In the genomic region with DNA sequence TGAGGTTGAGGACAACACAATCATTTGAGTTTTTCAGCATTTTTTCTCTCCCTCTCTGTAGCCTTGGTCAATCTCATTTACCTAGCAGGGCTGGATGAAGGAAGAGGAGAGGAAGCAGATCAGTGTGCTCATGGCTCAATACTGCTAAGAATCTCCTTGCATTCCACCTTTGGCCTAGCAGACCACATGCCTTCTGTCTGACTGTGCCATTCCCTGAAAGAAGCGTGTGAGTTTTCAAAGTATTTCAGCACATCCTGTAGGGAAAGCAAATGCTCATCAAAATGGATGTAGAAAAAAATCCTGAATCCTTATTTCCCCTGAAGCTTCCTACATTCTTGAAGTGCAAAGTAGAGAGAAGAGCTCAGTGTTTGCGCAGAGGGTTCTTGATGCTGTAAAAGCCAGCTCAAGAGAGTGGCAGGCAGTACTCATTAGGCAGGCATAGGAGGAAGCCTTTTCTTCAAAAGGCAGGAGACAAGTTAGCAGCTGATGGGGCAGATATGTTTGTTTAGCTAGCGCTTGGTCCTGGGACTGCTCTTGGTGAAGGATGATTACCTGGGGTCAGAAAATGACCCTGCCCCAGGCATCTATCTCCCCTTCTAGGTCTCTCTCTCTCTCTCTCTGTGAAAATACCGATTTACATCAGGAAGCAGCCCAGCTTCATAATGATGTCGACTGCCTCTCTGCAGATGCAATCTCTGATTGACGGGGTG, we compare ENCODE assay signal across 14 cellular contexts. TPM values are rescaled to one million over a fixed set of nuclear protein-coding genes. Genes with fewer than 3 reads are reported as not detected.
DNase-seq lines count a peak whose midpoint lies in the region; ATAC-seq and TF ChIP-seq lines count a peak whose summit lies in the region.
"Had no signal": no experiment of that assay in that cellular context is flagged by ENCODE, and none has a peak within 500 bp of the region (broad histone marks: within the 10 kb centered on the region; RNA-seq: fewer than 3 reads in every experiment).

No MANE protein-coding gene starts in this region.

- no peak for TF ChIP-seq CTCF in coronary artery (IDR thresholded peaks at IDR 0.05)
- no peak for TF ChIP-seq CTCF in uterus (IDR thresholded peaks at IDR 0.05)

- H3K9me3 ChIP-seq in uterus: no peaks in the 10 kb centered on the region
- H3K9me3 ChIP-seq: esophagus muscularis mucosa, HAP-1 had no signal

- ATAC-seq in HG02610 (IDR thresholded peaks at IDR 0.05; ENCODE audit: unreplicated experiment): no peak
- no peak for ATAC-seq in Right ventricle myocardium superior (ENCODE audit: poor library complexity)
- ATAC-seq: stimulated activated naive CD8-positive, alpha-beta T cell treated with anti-CD3 and anti-CD28 coated beads, Interleukin-15, amount 100 ng/mL, for 72 hours had no signal

- H3K4me3 ChIP-seq in coronary artery (no peak overlapping the region), uterus (no peak overlapping the region)
- H3K4me3 ChIP-seq: esophagus muscularis mucosa, HAP-1 had no signal

- DNase-seq in GM04503 (ENCODE audit: low read depth) (peak; percentile 83), RPMI7951 (ENCODE audit: low read depth) (peak; percentile 67), fibroblast of peridontal ligament (ENCODE audit: extremely low read depth) (peak; percentile 75), renal cortical epithelial cell (ENCODE audit: low read depth) (peak; percentile 98), coronary artery (ENCODE audit: low spot score) (no peak), uterus (no peak), Right ventricle myocardium superior (no peak)
- DNase-seq: activated CD4-positive, alpha-beta T cell treated with anti-CD3 and anti-CD28 coated beads, Interleukin-2, amount 50 U/mL, for 1 hour; midbrain; NCI-H187; stimulated activated naive CD8-positive, alpha-beta T cell treated with anti-CD3 and anti-CD28 coated beads, Interleukin-15, amount 100 ng/mL, for 72 hours had no signal

- H3K27ac ChIP-seq in coronary artery: no peak overlapping the region
- H3K27ac ChIP-seq in uterus: no peak overlapping the region
- H3K27ac ChIP-seq: esophagus muscularis mucosa had no signal

- no peaks in the 10 kb centered on the region for H3K27me3 ChIP-seq in uterus

- H3K4me1 ChIP-seq in uterus: no peaks in the 10 kb centered on the region
- H3K4me1 ChIP-seq: esophagus muscularis mucosa, HAP-1 had no signal

- intact Hi-C loops in uterus (cut with DNase I; ENCODE audit: low total_unique reads) (no loop called here), Right ventricle myocardium superior (cut with DNase I) (no loop called here)

- TF ChIP-seq POLR2A in uterus (IDR thresholded peaks at IDR 0.05): no peak

- no peaks in the 10 kb centered on the region for H3K36me3 ChIP-seq in uterus
- H3K36me3 ChIP-seq: esophagus muscularis mucosa, HAP-1 had no signal

RNA-seq across cellular contexts. Expression of gene PIK3C3, which starts 14.4 kb away (rescaled TPM):
- 42.3 and 43.0 TPM in 2 replicates for total RNA-seq in RPMI7951 (2014; rRNA removed; shearing (Covaris generic))
- 62.7 and 88.2 TPM in 2 replicates for total RNA-seq in renal cortical epithelial cell
- total RNA-seq in uterus: 100 to 1,000 TPM in 1 of 4 donors, 10 to 100 TPM in 3; 57.6 to 114 (median 82.2) TPM
- 26.5 TPM for total RNA-seq in Right ventricle myocardium superior

Comparison
In these comparisons a context has a peak if more than half of its experiments do, and no peak if none do; other contexts are left out.
1. DNase-seq: peak in GM04503 (single experiment), RPMI7951 (single experiment), fibroblast of peridontal ligament (single experiment) and renal cortical epithelial cell (single experiment); none in coronary artery (single experiment), uterus (0 of 2) and Right ventricle myocardium superior (single experiment).